Comparison of ENCODE assay signal across 26 cellular contexts in genomic region chr6:129932321-129932720, GRCh38.
"Had no signal": no experiment of that assay in that cellular context is flagged by ENCODE, and none has a peak within 500 bp of the region (broad histone marks: within the 10 kb centered on the region; RNA-seq: fewer than 3 reads in every experiment).

No MANE protein-coding gene starts in this region.

- H3K36me3 Mint-ChIP-seq: mesothelial cell of epicardium, naive B cell had no signal

- H3K4me1 Mint-ChIP-seq: endodermal cell, mesothelial cell of epicardium had no signal

- H3K4me3 Mint-ChIP-seq: dendritic cell treated with granulocyte-macrophage colony-stimulating factor and Interleukin-4, amounts not matched to agents 40 ng/mL and 50 ng/mL, for 4 days; effector memory CD8-positive, alpha-beta T cell; endodermal cell; mesothelial cell of epicardium; naive B cell had no signal

- DNase-seq: colonic mucosa; cortex of kidney; effector CD8-positive, alpha-beta T cell; effector memory CD8-positive, alpha-beta T cell; endodermal cell; erythroblast; esophagus squamous epithelium; foreskin fibroblast; foreskin melanocyte; heart right ventricle; hippocampal formation; left cardiac atrium; left lung; left ventricle myocardium superior; lower lobe of right lung; mesenchymal stem cell; mucosa of descending colon; naive B cell had no signal

- H3K9me3 ChIP-seq: colonic mucosa, esophagus squamous epithelium, gastroesophageal sphincter, heart right ventricle, left lung, lower lobe of right lung, mucosa of descending colon had no signal

- H3K27me3 Mint-ChIP-seq: dendritic cell treated with granulocyte-macrophage colony-stimulating factor and Interleukin-4, amounts not matched to agents 40 ng/mL and 50 ng/mL, for 4 days; naive B cell had no signal

- H3K27ac Mint-ChIP-seq: dendritic cell treated with granulocyte-macrophage colony-stimulating factor and Interleukin-4, amounts not matched to agents 40 ng/mL and 50 ng/mL, for 4 days; effector memory CD8-positive, alpha-beta T cell; endodermal cell; mesothelial cell of epicardium; naive B cell had no signal

- FAIRE-seq: endometrium, islet of Langerhans, keratinocyte had no signal

- H3K27ac ChIP-seq: colonic mucosa, epithelial cell of prostate, esophagus squamous epithelium, gastroesophageal sphincter, heart right ventricle, left lung, lower lobe of right lung had no signal

- H3K4me3 ChIP-seq: colonic mucosa, esophagus squamous epithelium, gastroesophageal sphincter, heart right ventricle, left lung, lower lobe of right lung, mucosa of descending colon had no signal

- H3K27me3 ChIP-seq: colonic mucosa, gastroesophageal sphincter had no signal

- ATAC-seq: effector memory CD8-positive, alpha-beta T cell; esophagus mucosa; gastroesophageal sphincter; heart right ventricle; left cardiac atrium; left lung; left ventricle myocardium superior; lower lobe of right lung; mucosa of descending colon had no signal

- H3K9me3 Mint-ChIP-seq: dendritic cell treated with granulocyte-macrophage colony-stimulating factor and Interleukin-4, amounts not matched to agents 40 ng/mL and 50 ng/mL, for 4 days; effector memory CD8-positive, alpha-beta T cell; endodermal cell; mesothelial cell of epicardium; naive B cell had no signal

- H3K36me3 ChIP-seq: colonic mucosa, esophagus squamous epithelium, gastroesophageal sphincter, heart right ventricle, left lung, lower lobe of right lung had no signal

- H3K4me1 ChIP-seq: colonic mucosa, esophagus squamous epithelium, gastroesophageal sphincter, heart right ventricle, left lung, lower lobe of right lung had no signal
